In genomic region chr3:175271465-175271864, GRCh38 we compare ENCODE assay signal across 1 cellular context.
TF ChIP-seq lines count a peak whose summit lies in the region.

No MANE protein-coding gene starts in this region.

TF ChIP-seq in GM12878, 131 proteins besides CTCF, POLR2A, EP300 and RAD21:
- TF ChIP-seq MLLT1 (IDR thresholded peaks at IDR 0.05) (peak; percentile 89), SMARCA5 (IDR thresholded peaks at IDR 0.05) (0 out of 2 replicates have a peak, but pooled peaks have one; percentile 41), NBN (IDR thresholded peaks at IDR 0.05) (peak; percentile 63), POLR2AphosphoS5 (IDR thresholded peaks at IDR 0.05; ENCODE audit: low read length) (peak; percentile 55), HDGF (IDR thresholded peaks at IDR 0.05) (peak; percentile 81; the same call in 1 of the 2 replicates)
TF ChIP-seq in GM12878: peak in this region for 5; not testable (repeated sequence) for 126.
